19 cellular contexts compared by ENCODE assay signal in the genomic region with DNA sequence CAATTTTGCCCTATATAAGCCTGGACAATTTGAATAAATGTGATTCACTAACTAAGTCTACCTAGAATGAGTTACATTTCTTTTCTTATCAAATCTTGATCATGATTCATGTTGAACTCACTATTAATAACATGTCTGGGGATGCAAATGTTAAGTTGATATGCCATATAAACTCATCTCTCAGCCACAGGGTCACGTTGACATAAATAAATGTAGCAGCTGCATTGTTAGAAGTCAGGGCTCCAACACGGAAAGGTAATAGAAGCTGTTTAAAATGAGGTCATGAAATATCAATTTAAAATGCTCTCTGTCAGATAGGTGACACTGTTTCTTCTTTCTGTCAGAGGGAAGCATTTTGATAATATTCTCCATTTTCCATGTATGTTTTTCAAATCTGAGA.
"Had no signal": no experiment of that assay in that cellular context is flagged by ENCODE, and none has a peak within 500 bp of the region (broad histone marks: within the 10 kb centered on the region; RNA-seq: fewer than 3 reads in every experiment).

No MANE protein-coding gene starts in this region.

- H3K4me1 ChIP-seq: colonic mucosa, esophagus squamous epithelium, transverse colon had no signal

- H3K9me3 Mint-ChIP-seq: nephron progenitor cell; stimulated activated naive B cell treated with anti-CD40 and anti-IgM and Interleukin-4, amounts not matched to agents 10 μg/mL and 1 μg/mL and 100 μg/mL, for 72 hours had no signal

- H3K27me3 ChIP-seq: colonic mucosa, esophagus squamous epithelium, neutrophil, transverse colon had no signal

- DNase-seq: colonic mucosa; dermis blood vessel endothelial cell; esophagus squamous epithelium; foreskin fibroblast; left colon; left ventricle myocardium superior; mesendoderm; naive thymus-derived CD4-positive, alpha-beta T cell; nephron progenitor cell; stimulated activated CD4-positive, alpha-beta T cell treated with anti-CD3 and anti-CD28 coated beads, Interleukin-2, amount 100 ng/mL, for 24 hours; stimulated activated CD4-positive, alpha-beta T cell treated with anti-CD3 and anti-CD28 coated beads, Interleukin-4, amount 100 ng/mL, for 4 hours; stimulated activated naive B cell treated with anti-CD40 and anti-IgM and Interleukin-4, amounts not matched to agents 10 μg/mL and 1 μg/mL and 100 μg/mL, for 72 hours; stimulated activated naive CD8-positive, alpha-beta T cell treated with anti-CD3 and anti-CD28 coated beads, Interleukin-15, amount 100 ng/mL, for 72 hours; transverse colon had no signal

- H3K36me3 Mint-ChIP-seq: naive thymus-derived CD4-positive, alpha-beta T cell; stimulated activated naive B cell treated with anti-CD40 and anti-IgM and Interleukin-4, amounts not matched to agents 10 μg/mL and 1 μg/mL and 100 μg/mL, for 72 hours had no signal

- H3K27me3 Mint-ChIP-seq: naive thymus-derived CD4-positive, alpha-beta T cell; stimulated activated naive B cell treated with anti-CD40 and anti-IgM and Interleukin-4, amounts not matched to agents 10 μg/mL and 1 μg/mL and 100 μg/mL, for 72 hours; stimulated activated naive CD8-positive, alpha-beta T cell treated with anti-CD3 and anti-CD28 coated beads, Interleukin-15, amount 100 ng/mL, for 72 hours had no signal

- H3K27ac Mint-ChIP-seq: naive thymus-derived CD4-positive, alpha-beta T cell; nephron progenitor cell; stimulated activated naive B cell treated with anti-CD40 and anti-IgM and Interleukin-4, amounts not matched to agents 10 μg/mL and 1 μg/mL and 100 μg/mL, for 72 hours; stimulated activated naive CD8-positive, alpha-beta T cell treated with anti-CD3 and anti-CD28 coated beads, Interleukin-15, amount 100 ng/mL, for 72 hours had no signal

- H3K4me1 Mint-ChIP-seq: naive thymus-derived CD4-positive, alpha-beta T cell; nephron progenitor cell; stimulated activated naive B cell treated with anti-CD40 and anti-IgM and Interleukin-4, amounts not matched to agents 10 μg/mL and 1 μg/mL and 100 μg/mL, for 72 hours; stimulated activated naive CD8-positive, alpha-beta T cell treated with anti-CD3 and anti-CD28 coated beads, Interleukin-15, amount 100 ng/mL, for 72 hours had no signal

- H3K27ac ChIP-seq: colonic mucosa, esophagus squamous epithelium, neutrophil, skin epidermis, thoracic aorta, transverse colon had no signal

- H3K4me3 Mint-ChIP-seq: naive thymus-derived CD4-positive, alpha-beta T cell; nephron progenitor cell; stimulated activated naive B cell treated with anti-CD40 and anti-IgM and Interleukin-4, amounts not matched to agents 10 μg/mL and 1 μg/mL and 100 μg/mL, for 72 hours; stimulated activated naive CD8-positive, alpha-beta T cell treated with anti-CD3 and anti-CD28 coated beads, Interleukin-15, amount 100 ng/mL, for 72 hours had no signal

- ATAC-seq: left colon; left ventricle myocardium superior; naive thymus-derived CD4-positive, alpha-beta T cell; sciatic nerve; stimulated activated naive B cell treated with anti-CD40 and anti-IgM and Interleukin-4, amounts not matched to agents 10 μg/mL and 1 μg/mL and 100 μg/mL, for 72 hours; stimulated activated naive CD8-positive, alpha-beta T cell treated with anti-CD3 and anti-CD28 coated beads, Interleukin-15, amount 100 ng/mL, for 72 hours had no signal

- H3K4me3 ChIP-seq: colonic mucosa, esophagus squamous epithelium, lung, skin epidermis, thoracic aorta, transverse colon had no signal

- H3K9me3 ChIP-seq: colonic mucosa, esophagus squamous epithelium, neutrophil, thoracic aorta, transverse colon had no signal

- H3K36me3 ChIP-seq: colonic mucosa, esophagus squamous epithelium, neutrophil, thoracic aorta, transverse colon had no signal
